21 cellular contexts compared by ENCODE assay signal in genomic region chr1:112626193-112626592, GRCh38. TPM values are rescaled to one million over a fixed set of nuclear protein-coding genes. Genes with fewer than 3 reads are reported as not detected.
DNase-seq lines count a peak whose midpoint lies in the region; ATAC-seq and TF ChIP-seq lines count a peak whose summit lies in the region.
"Had no signal": no experiment of that assay in that cellular context is flagged by ENCODE, and none has a peak within 500 bp of the region (broad histone marks: within the 10 kb centered on the region; RNA-seq: fewer than 3 reads in every experiment).

No MANE protein-coding gene starts in this region.

- H4K20me1 ChIP-seq in Loucy (ENCODE audit: insufficient read depth, low read length, poor library complexity, severe bottlenecking), result peaks cover 85% of the 10 kb centered on the region

- H3K9me3 Mint-ChIP-seq in activated T-cell treated with anti-CD3 and anti-CD28 coated beads, Interleukin-2, amount 50 U/mL, for 72 hours, result peaks cover 0 to 2% of the 10 kb centered on the region in 2 donors
- H3K9me3 Mint-ChIP-seq in activated T-cell treated with anti-CD3 and anti-CD28 coated beads, Interleukin-2, amount 50 U/mL, for 4 hours, result no peaks in the 10 kb centered on the region
- H3K9me3 Mint-ChIP-seq in effector memory CD8-positive, alpha-beta T cell, result no peaks in the 10 kb centered on the region
- H3K9me3 Mint-ChIP-seq: activated CD4-positive, alpha-beta T cell treated with anti-CD3 and anti-CD28 coated beads, Interleukin-2, amount 10 ng/mL, durations not matched to agents 7 days and 5 days; neural progenitor cell had no signal

- ATAC-seq in activated T-cell treated with anti-CD3 and anti-CD28 coated beads, Interleukin-2, amount 50 U/mL, for 72 hours (replicated peaks in 1 of 2), result no peak
- ATAC-seq in activated T-cell treated with anti-CD3 and anti-CD28 coated beads, Interleukin-2, amount 50 U/mL, for 4 hours, result no peak
- no peak for ATAC-seq in effector memory CD8-positive, alpha-beta T cell (replicated peaks)
- ATAC-seq in gastrocnemius medialis (no peak), GM19035 (IDR thresholded peaks at IDR 0.05; ENCODE audit: unreplicated experiment) (no peak)
- ATAC-seq: A549, mucosa of descending colon had no signal

- H3K4me2 ChIP-seq in Loucy (ENCODE audit: low read depth, low read length, poor library complexity, severe bottlenecking), result peak overlapping the region; percentile 40
- H3K4me2 ChIP-seq: A549, neural progenitor cell had no signal

- H3K9me3 ChIP-seq in Loucy (ENCODE audit: insufficient read depth, low read depth, low read length) (no peaks in the 10 kb centered on the region), gastrocnemius medialis (no peaks in the 10 kb centered on the region)
- H3K9me3 ChIP-seq: A549, BE2C, mucosa of descending colon, prostate gland, upper lobe of left lung had no signal

- TF ChIP-seq CTCF in Loucy (conservative IDR thresholded peaks at IDR 0.05; ENCODE audit: low read length) (no peak), gastrocnemius medialis (IDR thresholded peaks at IDR 0.05 in 4 of 5, conservative IDR thresholded peaks at IDR 0.05 in 1 of 5) (no peak), GM10248 (IDR thresholded peaks at IDR 0.05; ENCODE audit: control extremely low read depth, extremely low read depth, low read depth, missing control alignments) (no peak)

- peak overlapping the region; percentile 36 for H3K27ac Mint-ChIP-seq in activated T-cell treated with anti-CD3 and anti-CD28 coated beads, Interleukin-2, amount 50 U/mL, for 72 hours
- H3K27ac Mint-ChIP-seq in effector memory CD8-positive, alpha-beta T cell, result peak overlapping the region; percentile 19 to 72
- H3K27ac Mint-ChIP-seq: activated CD4-positive, alpha-beta T cell treated with anti-CD3 and anti-CD28 coated beads, Interleukin-2, amount 10 ng/mL, durations not matched to agents 7 days and 5 days; neural progenitor cell had no signal

- CTCF ChIA-PET in GM10248 (lab: Yijun Ruan, JAX), result interaction anchor here (1.0 to 1.3 kb wide), 3 partner anchors 12 to 47 kb away, joined by 3 to 4 read pairs (median 3); no protein-coding TSS in a partner anchor

- H3K36me3 ChIP-seq in Loucy (ENCODE audit: insufficient read depth, low read length) (peaks cover 5% of the 10 kb centered on the region; the same call in 1 of the 2 replicates), gastrocnemius medialis (no peaks in the 10 kb centered on the region)
- H3K36me3 ChIP-seq: neural progenitor cell, prostate gland had no signal

- no peaks in the 10 kb centered on the region for H3K27me3 Mint-ChIP-seq in activated T-cell treated with anti-CD3 and anti-CD28 coated beads, Interleukin-2, amount 50 U/mL, for 72 hours (ENCODE audit: low read depth)
- no peaks in the 10 kb centered on the region for H3K27me3 Mint-ChIP-seq in activated T-cell treated with anti-CD3 and anti-CD28 coated beads, Interleukin-2, amount 50 U/mL, for 4 hours (ENCODE audit: low read depth)
- no peaks in the 10 kb centered on the region for H3K27me3 Mint-ChIP-seq in effector memory CD8-positive, alpha-beta T cell
- H3K27me3 Mint-ChIP-seq: activated CD4-positive, alpha-beta T cell treated with anti-CD3 and anti-CD28 coated beads, Interleukin-2, amount 10 ng/mL, durations not matched to agents 7 days and 5 days had no signal

- H3K4me1 ChIP-seq in Loucy (ENCODE audit: insufficient read depth, low read length, poor library complexity, severe bottlenecking) (peaks cover 54% of the 10 kb centered on the region), gastrocnemius medialis (peaks cover 41 to 47% of the 10 kb centered on the region in 2 donors)
- H3K4me1 ChIP-seq: BE2C, prostate gland had no signal

- in situ Hi-C loops in gastrocnemius medialis (cut with MboI; ENCODE audit: low sequenced_read_pairs in 4 of 4), result loop anchor here in 2 of 4 donors (10.0 kb wide), 1 partner anchor 79 kb away; the partner anchor contains the start of gene RHOC (in 2 of the 2)

- intact Hi-C loops in gastrocnemius medialis (cut with DNase I; ENCODE audit: low total_unique reads), result loop anchor here (5.0 kb wide), 1 partner anchor 46 kb away; the partner anchor contains the start of gene MOV10

- peaks cover 10 to 19% of the 10 kb centered on the region in 2 donors for H3K36me3 Mint-ChIP-seq in activated T-cell treated with anti-CD3 and anti-CD28 coated beads, Interleukin-2, amount 50 U/mL, for 72 hours (ENCODE audit: insufficient read depth in 2 of 2)
- H3K36me3 Mint-ChIP-seq in activated T-cell treated with anti-CD3 and anti-CD28 coated beads, Interleukin-2, amount 50 U/mL, for 4 hours (ENCODE audit: insufficient read depth), result peaks cover 40% of the 10 kb centered on the region
- peaks cover 47% of the 10 kb centered on the region for H3K36me3 Mint-ChIP-seq in effector memory CD8-positive, alpha-beta T cell (ENCODE audit: insufficient read depth)

- H3K9ac ChIP-seq in Loucy (ENCODE audit: low read depth, low read length, poor library complexity, severe bottlenecking), result no peak overlapping the region
- H3K9ac ChIP-seq: neural progenitor cell had no signal

- H3K4me3 Mint-ChIP-seq in activated T-cell treated with anti-CD3 and anti-CD28 coated beads, Interleukin-2, amount 50 U/mL, for 72 hours, result peak overlapping the region in 1 of 2 donors; percentile 41
- no peak overlapping the region for H3K4me3 Mint-ChIP-seq in activated T-cell treated with anti-CD3 and anti-CD28 coated beads, Interleukin-2, amount 50 U/mL, for 4 hours
- peak overlapping the region in 1 of 2 donors; percentile 99 for H3K4me3 Mint-ChIP-seq in effector memory CD8-positive, alpha-beta T cell
- H3K4me3 Mint-ChIP-seq: activated CD4-positive, alpha-beta T cell treated with anti-CD3 and anti-CD28 coated beads, Interleukin-2, amount 10 ng/mL, durations not matched to agents 7 days and 5 days; neural progenitor cell had no signal

- H3F3A ChIP-seq in Loucy (ENCODE audit: low read depth), result no peaks in the 10 kb centered on the region

- H3K27me3 ChIP-seq in Loucy (ENCODE audit: insufficient read depth, low read length, poor library complexity, severe bottlenecking) (no peaks in the 10 kb centered on the region), gastrocnemius medialis (no peaks in the 10 kb centered on the region)
- H3K27me3 ChIP-seq: BE2C, neural progenitor cell, upper lobe of left lung had no signal

- POLR2A ChIA-PET in GM10248 (lab: Yijun Ruan, JAX), result no interaction called here

- peak overlapping the region in 3 of 4 donors; percentile 0 to 97 (median 43) for H3K27ac ChIP-seq in gastrocnemius medialis
- H3K27ac ChIP-seq: A549, neural progenitor cell, prostate gland, WERI-Rb-1 had no signal

- DNase-seq in activated T-cell treated with anti-CD3 and anti-CD28 coated beads, Interleukin-2, amount 50 U/mL, for 72 hours, result no peak
- DNase-seq in activated T-cell treated with anti-CD3 and anti-CD28 coated beads, Interleukin-2, amount 50 U/mL, for 4 hours, result no peak
- DNase-seq in effector memory CD8-positive, alpha-beta T cell, result no peak
- no peak for DNase-seq in gastrocnemius medialis
- no peak for DNase-seq in NCI-H1694 treated with DMSO at 0.1 percent for 48 hours (lab: John Stamatoyannopoulos, UW)
- no peak for DNase-seq in GM10248 (ENCODE audit: extremely low spot score)
- DNase-seq: activated CD4-positive, alpha-beta T cell treated with anti-CD3 and anti-CD28 coated beads, Interleukin-2, amount 10 ng/mL, durations not matched to agents 7 days and 5 days; activated CD8-positive, alpha-beta memory T cell treated with anti-CD3 and anti-CD28 coated beads, Interleukin-2, amount 50 U/mL, for 4 hours; aorta; mucosa of descending colon; NCI-H1417; NCI-H446 treated with DMSO at 0.1 percent for 48 hours; T-helper 9 cell; upper lobe of left lung; WERI-Rb-1 had no signal

- peaks cover 100% of the 10 kb centered on the region for H3K79me2 ChIP-seq in Loucy (ENCODE audit: insufficient read depth, low read length)

- H3K4me3 ChIP-seq in Loucy (ENCODE audit: low read length, poor library complexity, severe bottlenecking) (peak overlapping the region; percentile 43), gastrocnemius medialis (no peak overlapping the region)
- H3K4me3 ChIP-seq: A549, mucosa of descending colon, neural progenitor cell, prostate gland, upper lobe of left lung had no signal

- no peak overlapping the region for H2AFZ ChIP-seq in Loucy (ENCODE audit: low read length)
- H2AFZ ChIP-seq: neural progenitor cell had no signal

- no peaks in the 10 kb centered on the region for H3K9me2 ChIP-seq in Loucy (replicated peaks; ENCODE audit: low read depth, low read length)

- H3K4me1 Mint-ChIP-seq in activated T-cell treated with anti-CD3 and anti-CD28 coated beads, Interleukin-2, amount 50 U/mL, for 72 hours (ENCODE audit: low read depth), result peaks cover 89% of the 10 kb centered on the region
- peaks cover 78% of the 10 kb centered on the region for H3K4me1 Mint-ChIP-seq in activated T-cell treated with anti-CD3 and anti-CD28 coated beads, Interleukin-2, amount 50 U/mL, for 4 hours (ENCODE audit: low read depth)
- H3K4me1 Mint-ChIP-seq in effector memory CD8-positive, alpha-beta T cell (ENCODE audit: low read depth in 2 of 2), result peaks cover 53 to 73% of the 10 kb centered on the region in 2 donors

- no peak for TF ChIP-seq POLR2A in gastrocnemius medialis (IDR thresholded peaks at IDR 0.05)

RNA-seq across cellular contexts. Expression of gene CAPZA1, which starts 6.6 kb away (rescaled TPM):
- 100 to 1,000 TPM; 216 to 228 TPM for total RNA-seq in activated T-cell treated with anti-CD3 and anti-CD28 coated beads, Interleukin-2, amount 50 U/mL, for 72 hours
- 100 to 1,000 TPM; 247 to 263 (median 259) TPM for total RNA-seq in activated T-cell treated with anti-CD3 and anti-CD28 coated beads, Interleukin-2, amount 50 U/mL, for 4 hours
- 10 to 100 TPM; 27.1 to 58.1 (median 35.2) TPM for total RNA-seq in gastrocnemius medialis

RNA-seq across cellular contexts. Expression of gene ST7L, which starts 7.3 kb away (rescaled TPM):
- total RNA-seq in activated T-cell treated with anti-CD3 and anti-CD28 coated beads, Interleukin-2, amount 50 U/mL, for 72 hours, result 10 to 100 TPM; 17.4 to 18.6 TPM
- total RNA-seq in activated T-cell treated with anti-CD3 and anti-CD28 coated beads, Interleukin-2, amount 50 U/mL, for 4 hours, result 10 to 100 TPM in 1 of 3 donors, 1 to 10 TPM in 2; 8.1 to 10.1 (median 9.1) TPM
- total RNA-seq in gastrocnemius medialis, result 10 to 100 TPM in 3 of 4 donors, 1 to 10 TPM in 1; 9.6 to 16.7 (median 15.0) TPM

RNA-seq across cellular contexts. Expression of gene MOV10, which starts 48.3 kb away (rescaled TPM):
- total RNA-seq in activated T-cell treated with anti-CD3 and anti-CD28 coated beads, Interleukin-2, amount 50 U/mL, for 72 hours, result 10 to 100 TPM; 76.8 to 80.8 TPM
- 10 to 100 TPM; 18.6 to 24.6 (median 20.8) TPM for total RNA-seq in activated T-cell treated with anti-CD3 and anti-CD28 coated beads, Interleukin-2, amount 50 U/mL, for 4 hours
- 1 to 10 TPM; 2.8 to 7.2 (median 4.8) TPM for total RNA-seq in gastrocnemius medialis
